ENCODE assay signal across 34 cellular contexts in the genomic region with DNA sequence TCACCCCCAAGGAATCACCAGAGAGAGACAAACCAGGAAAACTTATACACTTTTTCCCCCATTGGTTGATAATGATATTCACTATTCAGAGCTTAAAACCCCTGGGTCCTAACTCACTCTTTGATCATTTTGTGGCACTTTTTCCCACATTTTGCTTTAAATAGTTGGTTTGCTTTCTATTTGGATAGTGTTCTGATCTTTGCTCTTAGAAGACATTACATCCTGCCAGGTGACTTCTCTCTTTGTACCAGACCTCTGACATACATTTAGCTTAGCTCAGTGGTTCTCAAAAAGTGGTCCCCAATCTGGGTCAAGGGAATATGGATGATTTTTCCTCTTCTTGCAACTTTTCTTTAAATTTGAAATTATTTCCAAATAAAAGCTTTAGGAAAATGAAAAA.
"Had no signal": no experiment of that assay in that cellular context is flagged by ENCODE, and none has a peak within 500 bp of the region (broad histone marks: within the 10 kb centered on the region; RNA-seq: fewer than 3 reads in every experiment).

No MANE protein-coding gene starts in this region.

- FAIRE-seq: astrocyte, bronchial epithelial cell had no signal

- ATAC-seq: activated naive CD4-positive, alpha-beta T cell treated with anti-CD3 and anti-CD28 coated beads, Interleukin-2, amount 50 U/mL, for 72 hours; activated naive CD8-positive, alpha-beta T cell treated with anti-CD3 and anti-CD28 coated beads, Interleukin-2, amount 50 U/mL, for 24 hours; activated T-cell treated with anti-CD3 and anti-CD28 coated beads, Interleukin-2, amount 50 U/mL, for 4 hours; activated T-cell treated with anti-CD3 and anti-CD28 coated beads, Interleukin-2, amount 50 U/mL, for 72 hours; activated T-helper 17 cell treated with anti-CD3 and anti-CD28 coated beads, Interleukin-2, amount 50 U/mL, for 72 hours; body of pancreas had no signal

- H3K36me3 ChIP-seq: adrenal gland, brain microvascular endothelial cell, breast epithelium, cardiac muscle cell had no signal

- H3K9me3 ChIP-seq: adrenal gland, body of pancreas, breast epithelium had no signal

- H3K4me1 ChIP-seq: ascending aorta, body of pancreas, breast epithelium had no signal

- H3K27me3 ChIP-seq: adrenal gland, ascending aorta, body of pancreas, brain microvascular endothelial cell, breast epithelium, cardiac muscle cell had no signal

- DNase-seq: activated effector memory CD4-positive, alpha-beta T cell treated with anti-CD3 and anti-CD28 coated beads, Interleukin-2, amount 50 U/mL, for 16 hours; activated effector memory CD4-positive, alpha-beta T cell treated with Interleukin-2 at 50 U/mL for 16 hours; activated gamma-delta T cell; activated gamma-delta T cell treated with Interleukin-2 at 50 U/mL for 16 hours; activated naive CD4-positive, alpha-beta T cell; activated naive CD4-positive, alpha-beta T cell treated with anti-CD3 and anti-CD28 coated beads for 36 hours; activated naive CD4-positive, alpha-beta T cell treated with anti-CD3 and anti-CD28 coated beads, Interleukin-2, amount 10 ng/mL, durations not matched to agents 7 days and 5 days; activated naive CD4-positive, alpha-beta T cell treated with anti-CD3 and anti-CD28 coated beads, Interleukin-2, amount 50 U/mL, for 16 hours; activated naive CD4-positive, alpha-beta T cell treated with Interleukin-2 at 50 U/mL for 16 hours; activated naive CD8-positive, alpha-beta T cell treated with anti-CD3 and anti-CD28 coated beads for 36 hours; activated naive CD8-positive, alpha-beta T cell treated with anti-CD3 and anti-CD28 coated beads, Interleukin-2, amount 10 ng/mL, durations not matched to agents 7 days and 5 days; activated naive CD8-positive, alpha-beta T cell treated with anti-CD3 and anti-CD28 coated beads, Interleukin-2, amount 50 U/mL, for 24 hours; activated T-cell treated with anti-CD3 and anti-CD28 coated beads, Interleukin-2, amount 50 U/mL, for 1 hour; activated T-cell treated with anti-CD3 and anti-CD28 coated beads, Interleukin-2, amount 50 U/mL, for 24 hours; activated T-cell treated with anti-CD3 and anti-CD28 coated beads, Interleukin-2, amount 50 U/mL, for 4 hours; activated T-cell treated with anti-CD3 and anti-CD28 coated beads, Interleukin-2, amount 50 U/mL, for 48 hours; activated T-cell treated with anti-CD3 and anti-CD28 coated beads, Interleukin-2, amount 50 U/mL, for 72 hours; adrenal gland; amniotic stem cell; amygdala; anterior cingulate cortex; aorta; body of pancreas; brain microvascular endothelial cell; caudate nucleus; central memory CD4-positive, alpha-beta T cell; cerebellar nuclear complex had no signal

- H3K27ac ChIP-seq: adrenal gland, ascending aorta, body of pancreas, brain microvascular endothelial cell, breast epithelium, cardiac muscle cell had no signal

- H3K4me3 ChIP-seq: adrenal gland, ascending aorta, body of pancreas, breast epithelium, cardiac muscle cell had no signal
